13 cellular contexts compared by ENCODE assay signal in the genomic region with DNA sequence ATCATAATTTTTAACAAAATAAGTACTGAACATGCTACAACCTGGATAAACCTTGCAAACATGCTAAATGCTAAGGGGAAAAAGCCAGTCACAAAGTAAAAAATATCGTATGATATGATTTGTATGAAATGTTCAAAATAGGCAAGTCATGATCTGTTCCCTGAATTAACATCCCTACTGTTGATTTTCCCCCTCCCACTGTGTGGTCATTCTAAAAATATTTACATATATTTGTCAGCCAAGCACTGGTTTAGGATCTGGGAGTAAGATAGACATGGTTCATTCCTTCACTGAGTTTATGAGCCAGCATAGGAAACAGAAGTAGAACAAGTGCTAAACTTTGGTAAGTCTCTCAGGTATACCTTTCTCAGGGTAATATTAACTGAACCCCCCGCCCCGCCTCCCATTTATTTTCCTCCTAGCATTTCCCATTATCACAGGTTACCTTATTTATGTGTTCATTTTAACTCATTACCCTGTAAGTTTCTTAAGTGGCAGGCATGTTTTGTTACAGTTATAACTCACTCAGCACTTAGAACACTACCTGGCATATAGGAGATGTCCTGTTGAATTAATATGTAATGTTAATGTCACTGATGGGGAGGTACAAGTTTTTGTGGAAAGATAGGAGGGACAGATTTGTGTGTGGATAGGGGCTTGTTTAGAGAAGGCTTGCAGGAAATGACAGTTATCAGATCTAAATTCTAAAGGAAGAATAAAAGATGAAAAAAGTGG. TPM values are rescaled to one million over a fixed set of nuclear protein-coding genes. Genes with fewer than 3 reads are reported as not detected.
DNase-seq lines count a peak whose midpoint lies in the region; ATAC-seq and TF ChIP-seq lines count a peak whose summit lies in the region.
"Had no signal": no experiment of that assay in that cellular context is flagged by ENCODE, and none has a peak within 500 bp of the region (broad histone marks: within the 10 kb centered on the region; RNA-seq: fewer than 3 reads in every experiment).

No MANE protein-coding gene starts in this region.

- BruUV-seq in PC-3 (replicated peaks; lab: Mats Ljungman, UMichigan), result no TSS peak

- intact Hi-C loops in PC-3 (cut with micrococcal nuclease), result no loop called here

- CTCF ChIA-PET in PC-3 (lab: Charles Lee), result no interaction called here

- H3K36me3 ChIP-seq in PC-3 (ENCODE audit: low read depth, low read length) (peaks cover 32% of the 10 kb centered on the region), osteoblast (ENCODE audit: insufficient read depth, low read length) (peaks cover 45% of the 10 kb centered on the region)

- no peak overlapping the region for H2AFZ ChIP-seq in PC-3 (ENCODE audit: low read length)
- H2AFZ ChIP-seq in osteoblast (ENCODE audit: low read length), result no peak overlapping the region

- no peaks in the 10 kb centered on the region for H3K9me2 ChIP-seq in PC-3 (replicated peaks; ENCODE audit: low read length)

- H3K4me1 ChIP-seq in PC-3 (ENCODE audit: insufficient read depth, low read length) (peaks cover 6% of the 10 kb centered on the region; the same call in 1 of the 2 replicates), osteoblast (ENCODE audit: insufficient read depth, low read length) (peaks cover 9% of the 10 kb centered on the region)
- H3K4me1 ChIP-seq: suprapubic skin had no signal

- H3K9me3 ChIP-seq in PC-3 (ENCODE audit: low read length) (no peaks in the 10 kb centered on the region), osteoblast (ENCODE audit: low read depth, low read length) (no peaks in the 10 kb centered on the region)
- H3K9me3 ChIP-seq: mucosa of descending colon, suprapubic skin had no signal

- H4K20me1 ChIP-seq in PC-3 (ENCODE audit: low read length), result peaks cover 6% of the 10 kb centered on the region; the same call in 1 of the 2 replicates
- H4K20me1 ChIP-seq in osteoblast (ENCODE audit: insufficient read depth, low read length), result peaks cover 3% of the 10 kb centered on the region

- no peak overlapping the region for H3K4me3 ChIP-seq in PC-3 (ENCODE audit: low read length)
- no peak overlapping the region for H3K4me3 ChIP-seq in choroid plexus epithelial cell (ENCODE audit: low read depth, low read length)
- H3K4me3 ChIP-seq in osteoblast (ENCODE audit: insufficient read depth, low read length), result no peak overlapping the region
- H3K4me3 ChIP-seq: mucosa of descending colon, suprapubic skin had no signal

- no peak overlapping the region for H3K27ac ChIP-seq in PC-3 (ENCODE audit: low read length)
- peak overlapping the region; percentile 58 for H3K27ac ChIP-seq in osteoblast (ENCODE audit: low read depth, low read length)
- H3K27ac ChIP-seq: suprapubic skin had no signal

- POLR2A ChIA-PET in PC-3 (lab: Charles Lee; ENCODE audit: unreplicated experiment), result no interaction called here

- H3K9ac ChIP-seq in PC-3 (ENCODE audit: low read length), result no peak overlapping the region

- TF ChIP-seq CTCF in PC-3 (conservative IDR thresholded peaks at IDR 0.05; ENCODE audit: low read depth, low read length) (no peak), choroid plexus epithelial cell (conservative IDR thresholded peaks at IDR 0.05; ENCODE audit: low read depth, low read length) (no peak), osteoblast (IDR thresholded peaks at IDR 0.05; ENCODE audit: extremely low read depth, low read depth, low read length) (no peak)

- peak; percentile 11 for DNase-seq in activated CD8-positive, alpha-beta memory T cell treated with anti-CD3 and anti-CD28 coated beads for 24 hours
- DNase-seq in activated CD8-positive, alpha-beta memory T cell treated with anti-CD3 and anti-CD28 coated beads, Interleukin-2, amount 50 U/mL, for 4 hours, result no peak
- DNase-seq in PC-3 (peak; percentile 63), choroid plexus epithelial cell (ENCODE audit: low read depth) (peak; percentile 46), osteoblast (ENCODE audit: insufficient read length, low spot score, missing footprints) (peak; percentile 93), GOT3 (lab: John Stamatoyannopoulos, UW) (no peak), NCI-H82 treated with DMSO at 0.1 percent for 48 hours (lab: John Stamatoyannopoulos, UW; ENCODE audit: unreplicated experiment) (no peak)
- DNase-seq: ACHN; effector memory CD4-positive, alpha-beta T cell; kidney; mucosa of descending colon had no signal

- no peak overlapping the region for H3K4me2 ChIP-seq in PC-3 (ENCODE audit: low read length)
- no peak overlapping the region for H3K4me2 ChIP-seq in osteoblast (ENCODE audit: insufficient read depth, low read length)

- no peaks in the 10 kb centered on the region for H3F3A ChIP-seq in PC-3 (ENCODE audit: low read length, unreplicated experiment)

- ATAC-seq in PC-3 (peak; percentile 92), GM19023 (IDR thresholded peaks at IDR 0.05; ENCODE audit: unreplicated experiment) (no peak)
- ATAC-seq: mucosa of descending colon had no signal

- H3K27me3 ChIP-seq in PC-3 (ENCODE audit: low read length), result no peaks in the 10 kb centered on the region
- no peaks in the 10 kb centered on the region for H3K27me3 ChIP-seq in osteoblast (ENCODE audit: insufficient read depth, low read length)
- H3K27me3 ChIP-seq: suprapubic skin had no signal

- H3K79me2 ChIP-seq in PC-3 (ENCODE audit: low read length), result no peaks in the 10 kb centered on the region
- H3K79me2 ChIP-seq in osteoblast (ENCODE audit: insufficient read depth, low read length), result no peaks in the 10 kb centered on the region

RNA-seq across cellular contexts. Expression of a gene that starts 12.3 kb away (rescaled TPM):
- total RNA-seq in PC-3 (2014; rRNA removed) (642 and 885 TPM in 2 replicates), osteoblast (197 and 202 TPM in 2 replicates)

RNA-seq across cellular contexts. Expression of a gene that starts 12.4 kb away (rescaled TPM):
- total RNA-seq in PC-3 (2014; rRNA removed) (52.7 TPM in 2 replicates), osteoblast (103 and 104 TPM in 2 replicates)

RNA-seq across cellular contexts. Expression of a gene that starts 24.8 kb away (rescaled TPM):
- total RNA-seq in PC-3 (2014; rRNA removed), result 14.2 and 16.8 TPM in 2 replicates
- total RNA-seq in osteoblast, result 17.4 and 20.3 TPM in 2 replicates

Comparison
In these comparisons a context has a peak if more than half of its experiments do, and no peak if none do; other contexts are left out.
1. DNase-seq: peak in activated CD8-positive, alpha-beta memory T cell treated with anti-CD3 and anti-CD28 coated beads for 24 hours (single experiment), PC-3 (single experiment), choroid plexus epithelial cell (single experiment) and osteoblast (single experiment); none in activated CD8-positive, alpha-beta memory T cell treated with anti-CD3 and anti-CD28 coated beads, Interleukin-2, amount 50 U/mL, for 4 hours (single experiment), GOT3 (single experiment) and NCI-H82 treated with DMSO at 0.1 percent for 48 hours (single experiment).